ENCODE assay signal across 18 cellular contexts in genomic region chr9:12958279-12958678, GRCh38.
"Had no signal": no experiment of that assay in that cellular context is flagged by ENCODE, and none has a peak within 500 bp of the region (broad histone marks: within the 10 kb centered on the region; RNA-seq: fewer than 3 reads in every experiment).

No MANE protein-coding gene starts in this region.

- H3K27ac Mint-ChIP-seq: natural killer cell, neural progenitor cell, type B pancreatic cell had no signal

- H3K4me3 Mint-ChIP-seq: mesothelial cell of epicardium, natural killer cell, neural progenitor cell, type B pancreatic cell had no signal

- H3K4me3 ChIP-seq: dorsolateral prefrontal cortex, heart left ventricle, neural progenitor cell, ovary had no signal

- H3K36me3 Mint-ChIP-seq: type B pancreatic cell had no signal

- H3K36me3 ChIP-seq: heart left ventricle, neural progenitor cell, ovary had no signal

- H3K4me2 ChIP-seq: neural progenitor cell had no signal

- H3K9ac ChIP-seq: neural progenitor cell had no signal

- H3K27ac ChIP-seq: dorsolateral prefrontal cortex, heart left ventricle, neural progenitor cell, ovary had no signal

- H3K4me1 ChIP-seq: heart left ventricle, neural progenitor cell had no signal

- H3K4me1 Mint-ChIP-seq: natural killer cell had no signal

- H3K27me3 Mint-ChIP-seq: type B pancreatic cell had no signal

- H3K27me3 ChIP-seq: dorsolateral prefrontal cortex, heart left ventricle, neural progenitor cell, ovary had no signal

- ATAC-seq: esophagus mucosa, heart left ventricle, natural killer cell, right cardiac atrium had no signal

- H2AFZ ChIP-seq: neural progenitor cell had no signal

- DNase-seq: cortex of kidney; dorsolateral prefrontal cortex; effector CD8-positive, alpha-beta T cell; heart left ventricle; hippocampal formation; kidney glomerular epithelial cell; mammary epithelial cell; natural killer cell; nucleus accumbens; ovary; right cardiac atrium; small intestine; stimulated activated CD4-positive, alpha-beta T cell treated with anti-CD3 and anti-CD28 coated beads, Interleukin-12 subunit alpha, Interleukin-12 subunit beta, amount 100 ng/mL, for 4 hours; stimulated activated naive CD4-positive, alpha-beta T cell treated with Interleukin-2 at 50 U/mL for 16 hours had no signal
